Comparison of ENCODE assay signal across 19 cellular contexts in the genomic region with DNA sequence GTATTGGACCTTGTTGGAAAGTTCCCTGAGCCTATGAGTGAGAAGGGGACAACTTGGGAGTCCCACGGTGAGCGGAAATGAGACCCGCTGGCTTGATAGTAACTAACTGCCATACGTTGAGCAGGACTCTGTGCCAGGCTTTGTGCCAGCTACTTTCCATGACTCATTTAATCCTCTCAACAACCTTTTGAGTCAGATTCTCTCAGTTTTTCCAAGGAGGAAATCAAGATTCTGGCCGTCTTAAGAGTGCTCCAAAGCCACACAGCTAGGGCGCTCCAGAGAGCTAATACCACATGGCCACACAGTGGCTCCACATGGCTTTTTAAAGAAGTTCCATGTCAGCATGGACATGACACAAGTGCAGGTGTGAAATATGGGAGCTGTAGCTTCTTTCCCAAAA. TPM values are rescaled to one million over a fixed set of nuclear protein-coding genes. Genes with fewer than 3 reads are reported as not detected.
DNase-seq lines count a peak whose midpoint lies in the region; ATAC-seq and TF ChIP-seq lines count a peak whose summit lies in the region.
"Had no signal": no experiment of that assay in that cellular context is flagged by ENCODE, and none has a peak within 500 bp of the region (broad histone marks: within the 10 kb centered on the region; RNA-seq: fewer than 3 reads in every experiment).

No MANE protein-coding gene starts in this region.

- H3K9me3 ChIP-seq in upper lobe of right lung = no peaks in the 10 kb centered on the region
- H3K9me3 ChIP-seq: breast epithelium, prostate gland, tibial artery had no signal

- no peak overlapping the region for H3K27ac Mint-ChIP-seq in activated T-helper 2 cell treated with anti-CD3 and anti-CD28 coated beads, Interferon-gamma antibody, Interleukin-2, Interleukin-4, amounts not matched to agents 10 μg/mL and 5 μg/mL and 100 μg/mL, durations not matched to agents 14 hours and 24 hours and 36 hours
- H3K27ac Mint-ChIP-seq: activated CD4-positive, alpha-beta memory T cell treated with anti-CD3 and anti-CD28 coated beads, Interleukin-2, amount 10 ng/mL, durations not matched to agents 7 days and 5 days; HFFc6 had no signal

- H3K4me3 Mint-ChIP-seq in activated T-helper 2 cell treated with anti-CD3 and anti-CD28 coated beads, Interferon-gamma antibody, Interleukin-2, Interleukin-4, amounts not matched to agents 10 μg/mL and 5 μg/mL and 100 μg/mL, durations not matched to agents 14 hours and 24 hours and 36 hours (ENCODE audit: low read depth) = no peak overlapping the region
- H3K4me3 Mint-ChIP-seq: activated CD4-positive, alpha-beta memory T cell treated with anti-CD3 and anti-CD28 coated beads, Interleukin-2, amount 10 ng/mL, durations not matched to agents 7 days and 5 days; HFFc6 had no signal

- peaks cover 42% of the 10 kb centered on the region for H3K36me3 Mint-ChIP-seq in activated T-helper 2 cell treated with anti-CD3 and anti-CD28 coated beads, Interferon-gamma antibody, Interleukin-2, Interleukin-4, amounts not matched to agents 10 μg/mL and 5 μg/mL and 100 μg/mL, durations not matched to agents 14 hours and 24 hours and 36 hours (ENCODE audit: low read depth)

- peaks cover 34% of the 10 kb centered on the region for H3K36me3 ChIP-seq in upper lobe of right lung
- H3K36me3 ChIP-seq: breast epithelium, prostate gland had no signal

- no peak for TF ChIP-seq CTCF in upper lobe of right lung (IDR thresholded peaks at IDR 0.05)

- no peaks in the 10 kb centered on the region for H3K9me3 Mint-ChIP-seq in activated T-helper 2 cell treated with anti-CD3 and anti-CD28 coated beads, Interferon-gamma antibody, Interleukin-2, Interleukin-4, amounts not matched to agents 10 μg/mL and 5 μg/mL and 100 μg/mL, durations not matched to agents 14 hours and 24 hours and 36 hours
- H3K9me3 Mint-ChIP-seq: HFFc6 had no signal

- no peak overlapping the region for H3K4me3 ChIP-seq in upper lobe of right lung
- H3K4me3 ChIP-seq: breast epithelium, prostate gland, tibial artery had no signal

- no peaks in the 10 kb centered on the region for H3K27me3 Mint-ChIP-seq in activated T-helper 2 cell treated with anti-CD3 and anti-CD28 coated beads, Interferon-gamma antibody, Interleukin-2, Interleukin-4, amounts not matched to agents 10 μg/mL and 5 μg/mL and 100 μg/mL, durations not matched to agents 14 hours and 24 hours and 36 hours (ENCODE audit: low read depth)
- H3K27me3 Mint-ChIP-seq: activated CD4-positive, alpha-beta memory T cell treated with anti-CD3 and anti-CD28 coated beads, Interleukin-2, amount 10 ng/mL, durations not matched to agents 7 days and 5 days; naive B cell had no signal

- H3K27ac ChIP-seq in upper lobe of right lung = no peak overlapping the region
- H3K27ac ChIP-seq: breast epithelium, prostate gland, tibial artery had no signal

- intact Hi-C loops in upper lobe of right lung (cut with DNase I) = no loop called here
- intact Hi-C loops in activated T-helper 2 cell treated with anti-CD3 and anti-CD28 coated beads, Interferon-gamma antibody, Interleukin-2, Interleukin-4, amounts not matched to agents 10 μg/mL and 5 μg/mL and 100 μg/mL, durations not matched to agents 14 hours and 24 hours and 36 hours (cut with micrococcal nuclease) = no loop called here

- H3K4me1 Mint-ChIP-seq in activated T-helper 2 cell treated with anti-CD3 and anti-CD28 coated beads, Interferon-gamma antibody, Interleukin-2, Interleukin-4, amounts not matched to agents 10 μg/mL and 5 μg/mL and 100 μg/mL, durations not matched to agents 14 hours and 24 hours and 36 hours (ENCODE audit: low read depth) = no peaks in the 10 kb centered on the region
- H3K4me1 Mint-ChIP-seq: activated CD4-positive, alpha-beta memory T cell treated with anti-CD3 and anti-CD28 coated beads, Interleukin-2, amount 10 ng/mL, durations not matched to agents 7 days and 5 days had no signal

- DNase-seq in stimulated activated CD4-positive, alpha-beta T cell treated with anti-CD3 and anti-CD28 coated beads, Interleukin-1b, Interleukin-23, amount 100 ng/mL, for 48 hours = peak; percentile 4
- DNase-seq in stimulated activated CD4-positive, alpha-beta T cell treated with anti-CD3 and anti-CD28 coated beads, Interleukin-4, amount 100 ng/mL, for 1 hour = no peak
- peak; percentile 68 for DNase-seq in RPMI7951 (ENCODE audit: low read depth)
- peak; percentile 33 for DNase-seq in fibroblast of gingiva (ENCODE audit: low read depth)
- DNase-seq in upper lobe of right lung = no peak
- DNase-seq in activated T-helper 2 cell treated with anti-CD3 and anti-CD28 coated beads, Interferon-gamma antibody, Interleukin-2, Interleukin-4, amounts not matched to agents 10 μg/mL and 5 μg/mL and 100 μg/mL, durations not matched to agents 14 hours and 24 hours and 36 hours (ENCODE audit: low spot score) = no peak
- no peak for DNase-seq in NOMO-1 treated with dmso at 0.1 percent for 144 hours (lab: John Stamatoyannopoulos, UW; ENCODE audit: unreplicated experiment)
- no peak for DNase-seq in HuH-7 (ENCODE audit: low spot score)
- DNase-seq: activated CD4-positive, alpha-beta memory T cell treated with anti-CD3 and anti-CD28 coated beads, Interleukin-2, amount 10 ng/mL, durations not matched to agents 7 days and 5 days; activated effector memory CD4-positive, alpha-beta T cell treated with Interleukin-2 at 50 U/mL for 16 hours; C1 segment of cervical spinal cord; DMS79; HFFc6; kidney glomerular epithelial cell; naive B cell; NCI-H2029; tibial artery had no signal

- no peaks in the 10 kb centered on the region for H3K4me1 ChIP-seq in upper lobe of right lung
- H3K4me1 ChIP-seq: breast epithelium, prostate gland, tibial artery had no signal

- no peaks in the 10 kb centered on the region for H3K27me3 ChIP-seq in upper lobe of right lung
- H3K27me3 ChIP-seq: breast epithelium, tibial artery had no signal

- ATAC-seq in upper lobe of right lung = peak; percentile 58

RNA-seq across cellular contexts. Expression of gene NOD1, which starts 55.7 kb away (rescaled TPM):
- 9.1 and 12.3 TPM in 2 replicates for total RNA-seq in RPMI7951 (2014; rRNA removed; shearing (Covaris generic))
- 43.5 TPM for total RNA-seq in upper lobe of right lung
- 14.8 and 15.8 TPM in 2 replicates for total RNA-seq in activated T-helper 2 cell treated with anti-CD3 and anti-CD28 coated beads, Interferon-gamma antibody, Interleukin-2, Interleukin-4, amounts not matched to agents 10 μg/mL and 5 μg/mL and 100 μg/mL, durations not matched to agents 14 hours and 24 hours and 36 hours

Comparison
In these comparisons a context has a peak if more than half of its experiments do, and no peak if none do; other contexts are left out.
1. DNase-seq: peak in stimulated activated CD4-positive, alpha-beta T cell treated with anti-CD3 and anti-CD28 coated beads, Interleukin-1b, Interleukin-23, amount 100 ng/mL, for 48 hours (single experiment), RPMI7951 (single experiment) and fibroblast of gingiva (single experiment); none in stimulated activated CD4-positive, alpha-beta T cell treated with anti-CD3 and anti-CD28 coated beads, Interleukin-4, amount 100 ng/mL, for 1 hour (single experiment), upper lobe of right lung (single experiment), activated T-helper 2 cell treated with anti-CD3 and anti-CD28 coated beads, Interferon-gamma antibody, Interleukin-2, Interleukin-4, amounts not matched to agents 10 μg/mL and 5 μg/mL and 100 μg/mL, durations not matched to agents 14 hours and 24 hours and 36 hours (single experiment), NOMO-1 treated with dmso at 0.1 percent for 144 hours (single experiment) and HuH-7 (single experiment).